ENCODE assay signal across 30 cellular contexts in the genomic region with DNA sequence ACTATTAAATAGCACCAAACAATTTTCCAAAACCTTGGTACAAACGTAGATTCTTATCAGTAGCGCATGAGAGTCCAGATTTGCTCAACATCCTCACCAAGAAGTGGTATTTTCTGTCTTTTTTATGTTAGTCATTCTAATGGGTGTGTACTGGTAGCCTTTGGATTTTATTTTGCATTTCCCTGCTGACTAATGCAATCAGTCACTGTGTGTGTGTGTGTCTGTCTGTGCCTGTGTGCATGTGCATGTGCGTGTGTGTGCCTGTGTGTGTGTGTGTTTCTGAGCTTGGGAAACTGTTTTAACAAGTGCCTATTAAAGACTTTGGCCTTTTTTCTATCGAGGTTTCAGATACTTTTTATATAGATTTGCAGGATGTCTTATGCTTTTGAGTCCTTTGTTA.
DNase-seq lines count a peak whose midpoint lies in the region; ATAC-seq and TF ChIP-seq lines count a peak whose summit lies in the region.
"Had no signal": no experiment of that assay in that cellular context is flagged by ENCODE, and none has a peak within 500 bp of the region (broad histone marks: within the 10 kb centered on the region; RNA-seq: fewer than 3 reads in every experiment).

No MANE protein-coding gene starts in this region.

- no peaks in the 10 kb centered on the region for H3K36me3 Mint-ChIP-seq in activated naive CD8-positive, alpha-beta T cell treated with anti-CD3 and anti-CD28 coated beads for 36 hours
- H3K36me3 Mint-ChIP-seq: CD8-positive, alpha-beta memory T cell; natural killer cell treated with Interleukin-12 subunit alpha and Interleukin-12 subunit beta and Interleukin-15 and Interleukin-18, amount 100 ng/mL, for 72 hours; stimulated activated memory B cell treated with anti-CD40 and anti-IgM and Interleukin-4, amounts not matched to agents 10 μg/mL and 1 μg/mL and 100 μg/mL, for 72 hours had no signal

- H3K27me3 ChIP-seq in RWPE2 (ENCODE audit: insufficient read depth, poor library complexity, severe bottlenecking): no peaks in the 10 kb centered on the region
- H3K27me3 ChIP-seq: BE2C, Peyer's patch, upper lobe of left lung had no signal

- no peaks in the 10 kb centered on the region for H3K9me3 Mint-ChIP-seq in activated naive CD8-positive, alpha-beta T cell treated with anti-CD3 and anti-CD28 coated beads for 36 hours
- H3K9me3 Mint-ChIP-seq: activated CD8-positive, alpha-beta T cell treated with anti-CD3 and anti-CD28 coated beads for 36 hours; activated naive CD4-positive, alpha-beta T cell treated with anti-CD3 and anti-CD28 coated beads for 36 hours; activated T-helper 1 cell treated with anti-CD3 and anti-CD28 coated beads, Interleukin-12 subunit alpha, Interleukin-12 subunit beta, Interleukin-2, Interleukin-4 antibody, amounts not matched to agents 30 ng/mL and 10 ng/mL and 1 ng/mL, durations not matched to agents 14 hours and 24 hours and 36 hours; natural killer cell treated with Interleukin-12 subunit alpha and Interleukin-12 subunit beta and Interleukin-15 and Interleukin-18, amount 100 ng/mL, for 72 hours; stimulated activated memory B cell treated with anti-CD40 and anti-IgM and Interleukin-4, amounts not matched to agents 10 μg/mL and 1 μg/mL and 100 μg/mL, for 72 hours; T-helper 2 cell treated with Interferon-gamma antibody and Interleukin-4, amounts not matched to agents 5 μg/mL and 100 μg/mL, for 36 hours had no signal

- H3K4me1 ChIP-seq in RWPE2 (ENCODE audit: insufficient read depth, poor library complexity, severe bottlenecking): no peaks in the 10 kb centered on the region
- H3K4me1 ChIP-seq: BE2C, Peyer's patch, upper lobe of left lung had no signal

- TF ChIP-seq CTCF in RWPE2 (IDR thresholded peaks at IDR 0.05; ENCODE audit: poor library complexity, severe bottlenecking): no peak

- H3K4me1 Mint-ChIP-seq in activated naive CD8-positive, alpha-beta T cell treated with anti-CD3 and anti-CD28 coated beads for 36 hours: no peaks in the 10 kb centered on the region
- H3K4me1 Mint-ChIP-seq: activated CD4-positive, alpha-beta T cell treated with anti-CD3 and anti-CD28 coated beads for 36 hours; CD8-positive, alpha-beta memory T cell; stimulated activated memory B cell treated with anti-CD40 and anti-IgM and Interleukin-4, amounts not matched to agents 10 μg/mL and 1 μg/mL and 100 μg/mL, for 72 hours had no signal

- ATAC-seq in RWPE2 (ENCODE audit: low read depth): peak; percentile 52; the same call in 1 of the 3 replicates
- ATAC-seq: activated CD4-positive, alpha-beta T cell treated with anti-CD3 and anti-CD28 coated beads for 36 hours; activated CD8-positive, alpha-beta T cell treated with anti-CD3 and anti-CD28 coated beads for 36 hours; natural killer cell treated with Interleukin-12 subunit alpha and Interleukin-12 subunit beta and Interleukin-15 and Interleukin-18, amount 100 ng/mL, for 72 hours; stimulated activated memory B cell treated with anti-CD40 and anti-IgM and Interleukin-4, amounts not matched to agents 10 μg/mL and 1 μg/mL and 100 μg/mL, for 72 hours had no signal

- H3K4me3 Mint-ChIP-seq in activated naive CD8-positive, alpha-beta T cell treated with anti-CD3 and anti-CD28 coated beads for 36 hours: no peak overlapping the region
- H3K4me3 Mint-ChIP-seq: activated CD4-positive, alpha-beta T cell treated with anti-CD3 and anti-CD28 coated beads for 36 hours; activated CD8-positive, alpha-beta T cell treated with anti-CD3 and anti-CD28 coated beads for 36 hours; activated naive CD4-positive, alpha-beta T cell treated with anti-CD3 and anti-CD28 coated beads for 36 hours; activated T-helper 1 cell treated with anti-CD3 and anti-CD28 coated beads, Interleukin-12 subunit alpha, Interleukin-12 subunit beta, Interleukin-2, Interleukin-4 antibody, amounts not matched to agents 30 ng/mL and 10 ng/mL and 1 ng/mL, durations not matched to agents 14 hours and 24 hours and 36 hours; CD8-positive, alpha-beta memory T cell; HFFc6; natural killer cell treated with Interleukin-12 subunit alpha and Interleukin-12 subunit beta and Interleukin-15 and Interleukin-18, amount 100 ng/mL, for 72 hours; stimulated activated memory B cell treated with anti-CD40 and anti-IgM and Interleukin-4, amounts not matched to agents 10 μg/mL and 1 μg/mL and 100 μg/mL, for 72 hours; T-helper 2 cell treated with Interferon-gamma antibody and Interleukin-4, amounts not matched to agents 5 μg/mL and 100 μg/mL, for 36 hours had no signal

- H3K27ac ChIP-seq in RWPE2 (ENCODE audit: poor library complexity, severe bottlenecking) (no peak overlapping the region), epithelial cell of prostate (no peak overlapping the region)
- H3K27ac ChIP-seq: coronary artery, Peyer's patch, upper lobe of left lung had no signal

- no peaks in the 10 kb centered on the region for H3K36me3 ChIP-seq in RWPE2 (ENCODE audit: low read depth)
- H3K36me3 ChIP-seq: BE2C, Peyer's patch, upper lobe of left lung had no signal

- no peaks in the 10 kb centered on the region for H3K9me3 ChIP-seq in RWPE2 (ENCODE audit: severe bottlenecking)
- H3K9me3 ChIP-seq: BE2C, Peyer's patch, upper lobe of left lung had no signal

- DNase-seq in H4 (ENCODE audit: low spot score) (peak; percentile 13), RWPE2 (ENCODE audit: low spot score) (no peak), epithelial cell of prostate (ENCODE audit: low read depth, low spot score) (peak; percentile 72), non-pigmented ciliary epithelial cell (ENCODE audit: low read depth) (peak; percentile 9), anterior cingulate cortex (lab: John Stamatoyannopoulos, UW) (no peak), NCI-H748 treated with DMSO at 0.1 percent for 48 hours (lab: John Stamatoyannopoulos, UW) (no peak)
- no peak for DNase-seq in activated naive CD8-positive, alpha-beta T cell treated with anti-CD3 and anti-CD28 coated beads for 36 hours
- DNase-seq in stimulated activated naive CD4-positive, alpha-beta T cell (lab: John Stamatoyannopoulos, UW): no peak
- DNase-seq: activated CD4-positive, alpha-beta T cell treated with anti-CD3 and anti-CD28 coated beads for 36 hours; activated CD8-positive, alpha-beta memory T cell treated with anti-CD3 and anti-CD28 coated beads, Interleukin-2, amount 50 U/mL, for 48 hours; activated CD8-positive, alpha-beta T cell treated with anti-CD3 and anti-CD28 coated beads for 36 hours; activated naive CD4-positive, alpha-beta T cell treated with anti-CD3 and anti-CD28 coated beads for 36 hours; BE2C; CD8-positive, alpha-beta memory T cell; DMS153; effector CD8-positive, alpha-beta T cell; HFFc6; hypothalamus; KBM-7; NCI-H1417; NCI-H2029; NCI-H526 treated with DMSO at 0.1 percent for 48 hours; Peyer's patch; SIG-M5; upper lobe of left lung had no signal

- no peaks in the 10 kb centered on the region for H3K27me3 Mint-ChIP-seq in activated naive CD8-positive, alpha-beta T cell treated with anti-CD3 and anti-CD28 coated beads for 36 hours
- H3K27me3 Mint-ChIP-seq: activated CD4-positive, alpha-beta T cell treated with anti-CD3 and anti-CD28 coated beads for 36 hours; activated CD8-positive, alpha-beta T cell treated with anti-CD3 and anti-CD28 coated beads for 36 hours; natural killer cell treated with Interleukin-12 subunit alpha and Interleukin-12 subunit beta and Interleukin-15 and Interleukin-18, amount 100 ng/mL, for 72 hours; stimulated activated memory B cell treated with anti-CD40 and anti-IgM and Interleukin-4, amounts not matched to agents 10 μg/mL and 1 μg/mL and 100 μg/mL, for 72 hours had no signal

- H3K4me3 ChIP-seq in RWPE2 (ENCODE audit: severe bottlenecking): no peak overlapping the region
- H3K4me3 ChIP-seq: coronary artery, Peyer's patch, upper lobe of left lung had no signal

- no peak overlapping the region for H3K27ac Mint-ChIP-seq in activated naive CD8-positive, alpha-beta T cell treated with anti-CD3 and anti-CD28 coated beads for 36 hours
- H3K27ac Mint-ChIP-seq: activated CD4-positive, alpha-beta T cell treated with anti-CD3 and anti-CD28 coated beads for 36 hours; activated CD8-positive, alpha-beta T cell treated with anti-CD3 and anti-CD28 coated beads for 36 hours; activated naive CD4-positive, alpha-beta T cell treated with anti-CD3 and anti-CD28 coated beads for 36 hours; activated T-helper 1 cell treated with anti-CD3 and anti-CD28 coated beads, Interleukin-12 subunit alpha, Interleukin-12 subunit beta, Interleukin-2, Interleukin-4 antibody, amounts not matched to agents 30 ng/mL and 10 ng/mL and 1 ng/mL, durations not matched to agents 14 hours and 24 hours and 36 hours; CD8-positive, alpha-beta memory T cell; HFFc6; natural killer cell treated with Interleukin-12 subunit alpha and Interleukin-12 subunit beta and Interleukin-15 and Interleukin-18, amount 100 ng/mL, for 72 hours; stimulated activated memory B cell treated with anti-CD40 and anti-IgM and Interleukin-4, amounts not matched to agents 10 μg/mL and 1 μg/mL and 100 μg/mL, for 72 hours; T-helper 2 cell treated with Interferon-gamma antibody and Interleukin-4, amounts not matched to agents 5 μg/mL and 100 μg/mL, for 36 hours had no signal

Comparison
In these comparisons a context has a peak if more than half of its experiments do, and no peak if none do; other contexts are left out.
1. DNase-seq: peak in H4 (single experiment), epithelial cell of prostate (single experiment) and non-pigmented ciliary epithelial cell (single experiment); none in RWPE2 (single experiment), anterior cingulate cortex (0 of 58), activated naive CD8-positive, alpha-beta T cell treated with anti-CD3 and anti-CD28 coated beads for 36 hours (single experiment), stimulated activated naive CD4-positive, alpha-beta T cell (0 of 6) and NCI-H748 treated with DMSO at 0.1 percent for 48 hours (single experiment).